ENCODE assay signal across 16 cellular contexts in genomic region chr3:56484096-56484495, GRCh38.
"Had no signal": no experiment of that assay in that cellular context is flagged by ENCODE, and none has a peak within 500 bp of the region (broad histone marks: within the 10 kb centered on the region; RNA-seq: fewer than 3 reads in every experiment).

No MANE protein-coding gene starts in this region.

- H3K36me3 Mint-ChIP-seq: activated naive CD4-positive, alpha-beta T cell treated with anti-CD3 and anti-CD28 coated beads, Interleukin-2, amount 50 U/mL, for 72 hours; natural killer cell had no signal

- H3K36me3 ChIP-seq: adrenal gland, esophagus squamous epithelium, neutrophil, sigmoid colon, thyroid gland, WERI-Rb-1 had no signal

- H3K4me1 ChIP-seq: adrenal gland, esophagus squamous epithelium, sigmoid colon, thyroid gland had no signal

- H3K27me3 ChIP-seq: thyroid gland had no signal

- DNase-seq: activated CD4-positive, alpha-beta T cell treated with anti-CD3 and anti-CD28 coated beads for 1 hour; activated CD4-positive, alpha-beta T cell treated with anti-CD3 and anti-CD28 coated beads, Interleukin-2, amount 50 U/mL, for 4 hours; activated gamma-delta T cell; adrenal gland; effector memory CD4-positive, alpha-beta T cell; esophagus squamous epithelium; mesendoderm; natural killer cell; sigmoid colon; stimulated activated CD8-positive, alpha-beta memory T cell treated with anti-CD3 and anti-CD28 coated beads, Interleukin-4, amount 100 ng/mL, for 48 hours; stimulated activated naive CD4-positive, alpha-beta T cell; T-helper 17 cell; thyroid gland; WERI-Rb-1 had no signal

- H3K9me3 Mint-ChIP-seq: activated naive CD4-positive, alpha-beta T cell treated with anti-CD3 and anti-CD28 coated beads, Interleukin-2, amount 50 U/mL, for 72 hours had no signal

- H3K4me1 Mint-ChIP-seq: natural killer cell, T-helper 17 cell had no signal

- H3K9me3 ChIP-seq: adrenal gland, esophagus squamous epithelium, neutrophil, sigmoid colon, thyroid gland had no signal

- H3K4me3 ChIP-seq: adrenal gland, esophagus squamous epithelium, sigmoid colon, thyroid gland had no signal

- H3K27ac ChIP-seq: adrenal gland, esophagus squamous epithelium, neutrophil, sigmoid colon, thyroid gland, WERI-Rb-1 had no signal

- H3K27ac Mint-ChIP-seq: activated naive CD4-positive, alpha-beta T cell treated with anti-CD3 and anti-CD28 coated beads, Interleukin-2, amount 50 U/mL, for 72 hours; natural killer cell; T-helper 17 cell had no signal

- H3K4me3 Mint-ChIP-seq: natural killer cell, T-helper 17 cell had no signal

- ATAC-seq: activated naive CD4-positive, alpha-beta T cell treated with anti-CD3 and anti-CD28 coated beads, Interleukin-2, amount 50 U/mL, for 72 hours; natural killer cell; T-helper 17 cell had no signal
